Comparison of ENCODE assay signal across 8 cellular contexts in the genomic region with DNA sequence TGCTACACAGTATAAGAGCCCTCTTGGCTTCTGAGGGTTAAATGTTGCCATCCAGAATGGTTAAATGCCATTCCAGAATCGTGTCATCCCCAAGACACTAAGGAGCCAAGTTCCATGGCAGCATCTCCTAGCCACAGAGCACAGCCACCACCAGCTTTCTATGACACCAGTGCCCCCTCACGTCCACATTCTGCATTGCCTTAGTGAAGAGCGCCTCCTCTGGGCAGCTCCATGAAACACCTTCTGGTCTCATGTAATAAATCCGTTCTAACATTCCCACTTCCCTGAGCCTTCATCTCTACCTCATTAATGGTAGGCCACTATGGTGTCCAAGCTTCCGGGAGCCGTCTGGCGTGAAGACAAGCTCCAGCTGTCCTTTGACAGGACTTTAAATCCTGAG. TPM values are rescaled to one million over a fixed set of nuclear protein-coding genes. Genes with fewer than 3 reads are reported as not detected.
DNase-seq lines count a peak whose midpoint lies in the region; ATAC-seq and TF ChIP-seq lines count a peak whose summit lies in the region.

No MANE protein-coding gene starts in this region.

- H3K4me1 ChIP-seq in OCI-LY7 (ENCODE audit: insufficient read depth, low read length, poor library complexity, severe bottlenecking) (no peaks in the 10 kb centered on the region), iPS DF 6.9 (ENCODE audit: control insufficient read depth, insufficient read depth, low read length) (no peaks in the 10 kb centered on the region)

- intact Hi-C loops in OCI-LY7 (cut with micrococcal nuclease; ENCODE audit: unreplicated experiment), result no loop called here

- DNase-seq in CD1c-positive myeloid dendritic cell (ENCODE audit: extremely low spot score), result peak; percentile 73
- DNase-seq in OCI-LY7 (ENCODE audit: low spot score), result peak; percentile 59
- DNase-seq in amniotic epithelial cell (ENCODE audit: low read depth), result peak; percentile 64
- peak; percentile 71 for DNase-seq in iPS DF 6.9 (ENCODE audit: low read depth, low spot score)
- DNase-seq in stimulated activated CD8-positive, alpha-beta memory T cell treated with anti-CD3 and anti-CD28 coated beads, Interleukin-4, amount 100 ng/mL, for 48 hours, result peak; percentile 54
- no peak for DNase-seq in activated CD4-positive, CD25-positive, alpha-beta regulatory T cell treated with anti-CD3 and anti-CD28 coated beads, Interleukin-2, amount 50 U/mL, for 72 hours

- no peaks in the 10 kb centered on the region for H3K79me2 ChIP-seq in OCI-LY7 (ENCODE audit: insufficient read depth, low read depth, low read length)

- POLR2A ChIA-PET in OCI-LY7 (lab: Charles Lee), result interaction anchor here (0.9 kb wide), 1 partner anchor 8 kb away, joined by 3 read pairs; no protein-coding TSS in a partner anchor

- ATAC-seq in GM21717 (IDR thresholded peaks at IDR 0.05; ENCODE audit: unreplicated experiment) (peak; percentile 64), GM18858 (IDR thresholded peaks at IDR 0.05; ENCODE audit: unreplicated experiment) (no peak)

- H3K4me3 ChIP-seq in OCI-LY7 (ENCODE audit: low read depth, low read length, poor library complexity, severe bottlenecking) (no peak overlapping the region), iPS DF 6.9 (ENCODE audit: low read length) (no peak overlapping the region)

- H3K36me3 ChIP-seq in OCI-LY7 (ENCODE audit: insufficient read depth, low read length) (no peaks in the 10 kb centered on the region; the same call in 1 of the 2 replicates), iPS DF 6.9 (ENCODE audit: control insufficient read depth, insufficient read depth, low read length) (no peaks in the 10 kb centered on the region)

- no peaks in the 10 kb centered on the region for H4K20me1 ChIP-seq in OCI-LY7 (ENCODE audit: insufficient read depth, low read length)

- H3K9me3 ChIP-seq in OCI-LY7 (ENCODE audit: low read length) (no peaks in the 10 kb centered on the region), iPS DF 6.9 (ENCODE audit: control insufficient read depth, insufficient read depth, low read length) (no peaks in the 10 kb centered on the region)

- H3K9me2 ChIP-seq in OCI-LY7 (ENCODE audit: insufficient read depth, low read length), result no peaks in the 10 kb centered on the region

- BruUV-seq in OCI-LY7 (replicated peaks; lab: Mats Ljungman, UMichigan), result no TSS peak

- H2AFZ ChIP-seq in OCI-LY7 (ENCODE audit: low read length), result no peak overlapping the region

- H3K27me3 ChIP-seq in iPS DF 6.9 (ENCODE audit: control insufficient read depth, insufficient read depth, low read length), result no peaks in the 10 kb centered on the region

- no peak overlapping the region for H3K27ac ChIP-seq in OCI-LY7 (ENCODE audit: low read depth, low read length, poor library complexity, severe bottlenecking)
- no peak overlapping the region for H3K27ac ChIP-seq in iPS DF 6.9 (ENCODE audit: low read length)

- no peak overlapping the region for H3K4me2 ChIP-seq in OCI-LY7 (ENCODE audit: low read length)

- WGBS in iPS DF 6.9 (ENCODE audit: insufficient coverage, insufficient read length), result no CpG with 5 or more reads among the region's 7 CpGs

- CTCF ChIA-PET in OCI-LY7 (lab: Charles Lee; ENCODE audit: unreplicated experiment), result no interaction called here

- TF ChIP-seq CTCF in OCI-LY7 (conservative IDR thresholded peaks at IDR 0.05; ENCODE audit: low read length), result peak; percentile 96

RNA-seq across cellular contexts. Expression of gene CBY3, which starts 12.4 kb away (rescaled TPM):
- total RNA-seq in OCI-LY7 (2014; rRNA removed; shearing (Covaris generic)), result 0.21 TPM in 1 of 2 replicates, not detected in the other
- not detected in 2 replicates for total RNA-seq in OCI-LY7 (2022)

RNA-seq across cellular contexts. Expression of gene CANX, which starts 30.4 kb away (rescaled TPM):
- 164 and 256 TPM in 2 replicates for total RNA-seq in OCI-LY7 (2014; rRNA removed; shearing (Covaris generic))
- 412 and 451 TPM in 2 replicates for total RNA-seq in OCI-LY7 (2022)

RNA-seq across cellular contexts. Expression of gene HNRNPH1, which starts 44.9 kb away (rescaled TPM):
- total RNA-seq in OCI-LY7 (2014; rRNA removed; shearing (Covaris generic)), result 814 and 1,035 TPM in 2 replicates
- total RNA-seq in OCI-LY7 (2022), result 959 and 1,011 TPM in 2 replicates
